8 cellular contexts compared by ENCODE assay signal in the genomic region with DNA sequence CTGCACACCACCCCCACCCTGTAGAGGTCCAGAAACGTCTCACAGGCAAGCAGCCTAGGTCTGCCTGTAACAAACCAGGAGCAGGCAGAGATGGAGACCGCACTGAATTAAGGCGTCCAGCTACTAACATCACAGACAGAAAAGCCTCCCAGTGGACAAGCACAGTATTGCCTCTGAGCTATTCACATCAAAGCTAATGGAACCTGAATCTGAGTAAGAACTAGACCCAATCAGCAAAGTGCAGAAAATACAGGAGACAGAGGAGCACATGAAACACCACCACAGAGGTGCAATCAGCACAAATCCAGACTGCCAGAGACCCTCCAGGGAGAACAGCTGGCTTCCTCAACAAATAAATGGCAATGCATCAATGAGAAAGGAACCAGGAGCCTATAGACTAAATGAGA. TPM values are rescaled to one million over a fixed set of nuclear protein-coding genes. Genes with fewer than 3 reads are reported as not detected.
DNase-seq lines count a peak whose midpoint lies in the region; ATAC-seq, FAIRE-seq and TF ChIP-seq lines count a peak whose summit lies in the region.

No MANE protein-coding gene starts in this region.

- BruUV-seq in OCI-LY7 (replicated peaks; lab: Mats Ljungman, UMichigan): no TSS peak

- DNase-seq in ELF-1 (ENCODE audit: low read depth, low spot score) (peak; percentile 83), HL-60 (ENCODE audit: low read depth in 1 of 2, low spot score in 1 of 2) (peak in 1 of 2 experiments; percentile 48), OCI-LY7 (ENCODE audit: low spot score) (peak; percentile 67), germinal center (ENCODE audit: low spot score) (peak; percentile 52), pancreas (peak in 3 of 6 donors; percentile 31 to 61 (median 33))
- DNase-seq in activated T-helper 9 cell treated with anti-CD3 and anti-CD28 coated beads, Interleukin-2, amount 50 U/mL, for 16 hours (ENCODE audit: low read depth): peak; percentile 16

- H3K36me3 ChIP-seq in OCI-LY7 (ENCODE audit: insufficient read depth, low read length) (no peaks in the 10 kb centered on the region), pancreas (no peaks in the 10 kb centered on the region)

- POLR2A ChIA-PET in OCI-LY7 (lab: Charles Lee): interaction anchor here (0.6 kb wide), 1 partner anchor 52 kb away, joined by 4 read pairs; no protein-coding TSS in a partner anchor

- H3K27me3 ChIP-seq in HL-60 (ENCODE audit: insufficient read depth, poor library complexity, severe bottlenecking) (no peaks in the 10 kb centered on the region), pancreas (no peaks in the 10 kb centered on the region)

- peak; percentile 56 for TF ChIP-seq CTCF in HL-60 (IDR thresholded peaks at IDR 0.05; ENCODE audit: insufficient read depth, low read length)
- TF ChIP-seq CTCF in OCI-LY7 (conservative IDR thresholded peaks at IDR 0.05; ENCODE audit: low read length): peak; percentile 82
- peak; percentile 63 to 70 (median 64) for TF ChIP-seq CTCF in pancreas (IDR thresholded peaks at IDR 0.05)

- CTCF ChIA-PET in OCI-LY7 (lab: Charles Lee; ENCODE audit: unreplicated experiment): interaction anchor here (0.6 to 1.0 kb wide), 2 partner anchors 15 to 23 kb away, joined by 3 to 5 read pairs; a partner anchor contains a TSS

- no peaks in the 10 kb centered on the region for H4K20me1 ChIP-seq in OCI-LY7 (ENCODE audit: insufficient read depth, low read length)

- WGBS in pancreas, 2 donors: 0 to 3% methylated on average over 3 of the region's 3 CpGs

- H3K4me3 ChIP-seq in HL-60 (replicated peaks; ENCODE audit: insufficient read depth, low read length) (no peak overlapping the region), OCI-LY7 (ENCODE audit: low read depth, low read length, poor library complexity, severe bottlenecking) (no peak overlapping the region), pancreas (no peak overlapping the region)

- FAIRE-seq in pancreas (lab: Jason Lieb, UNC): no peak

- no peaks in the 10 kb centered on the region for H3K9me2 ChIP-seq in OCI-LY7 (ENCODE audit: insufficient read depth, low read length)

- H3K9me3 ChIP-seq in OCI-LY7 (ENCODE audit: low read length) (no peaks in the 10 kb centered on the region), pancreas (no peaks in the 10 kb centered on the region)

- H3K4me2 ChIP-seq in OCI-LY7 (ENCODE audit: low read length): no peak overlapping the region

- ATAC-seq in pancreas (peak; percentile 56 to 97 (median 92)), GM18861 (IDR thresholded peaks at IDR 0.05; ENCODE audit: unreplicated experiment) (no peak), HG02678 (IDR thresholded peaks at IDR 0.05; ENCODE audit: unreplicated experiment) (no peak)

- H3K4me1 ChIP-seq in OCI-LY7 (ENCODE audit: insufficient read depth, low read length, poor library complexity, severe bottlenecking): no peaks in the 10 kb centered on the region
- H3K4me1 ChIP-seq in pancreas: no peaks in the 10 kb centered on the region

- no peak overlapping the region for H2AFZ ChIP-seq in OCI-LY7 (ENCODE audit: low read length)

- H3K79me2 ChIP-seq in OCI-LY7 (ENCODE audit: insufficient read depth, low read depth, low read length): no peaks in the 10 kb centered on the region

- intact Hi-C loops in OCI-LY7 (cut with micrococcal nuclease; ENCODE audit: unreplicated experiment): loop anchor here (1.0 kb wide), 1 partner anchor 257 kb away; no protein-coding TSS in a partner anchor
- intact Hi-C loops in pancreas (cut with DNase I): no loop called here

- H3K27ac ChIP-seq in HL-60 (replicated peaks): no peak overlapping the region
- no peak overlapping the region for H3K27ac ChIP-seq in OCI-LY7 (ENCODE audit: low read depth, low read length, poor library complexity, severe bottlenecking)
- no peak overlapping the region for H3K27ac ChIP-seq in pancreas

RNA-seq across cellular contexts. Expression of a gene that starts 22.2 kb away (rescaled TPM):
- 40.2 and 53.5 TPM in 2 replicates for total RNA-seq in OCI-LY7 (2014; rRNA removed; shearing (Covaris generic))
- total RNA-seq in OCI-LY7 (2022) (27.3 and 32.8 TPM in 2 replicates), pancreas (10 to 100 TPM; 14.8 to 26.8 (median 22.1) TPM)
- polyA plus RNA-seq in pancreas: 100 to 1,000 TPM in 1 of 2 donors, 10 to 100 TPM in 1; 26.4 to 109 TPM

Comparison
In these comparisons a context has a peak if more than half of its experiments do, and no peak if none do; other contexts are left out.
1. ATAC-seq: peak in pancreas (4 of 4); none in GM18861 (single experiment) and HG02678 (single experiment).
2. Peak in every context shown above with its lines, with median percentiles within 50 percentile points of each other: CTCF ChIP-seq.